ENCODE assay signal across 8 cellular contexts in the genomic region with DNA sequence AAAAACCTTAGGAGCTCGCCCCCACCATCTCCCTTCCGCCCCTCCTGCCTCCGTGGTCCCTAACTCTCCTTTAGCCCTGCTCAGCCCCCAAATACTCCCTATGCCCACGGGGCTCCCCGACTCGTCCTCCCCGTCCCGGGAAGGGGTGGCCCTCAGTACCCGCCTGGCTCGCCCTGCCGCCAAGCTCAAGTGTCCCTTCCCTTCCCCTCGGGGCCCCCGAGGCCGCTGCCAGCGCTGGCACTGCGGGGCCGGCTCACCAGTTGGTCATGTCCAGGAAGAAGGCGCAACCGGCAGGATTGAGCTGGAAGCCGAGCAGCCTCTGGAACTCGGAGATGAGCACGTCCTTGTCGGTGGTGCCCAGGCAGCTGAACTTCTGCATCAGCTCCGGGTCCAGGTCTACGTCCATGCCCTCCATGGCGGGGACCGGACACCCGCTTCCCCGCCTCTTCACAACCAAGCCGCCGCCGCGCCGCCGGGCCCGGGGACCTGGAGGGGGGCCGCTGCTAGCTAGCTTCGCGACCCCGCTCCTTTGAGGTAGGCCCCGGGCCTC.
A peak's percentile ranks its signal among the peaks of the same experiment; 100 is the strongest.
DNase-seq lines count a peak whose midpoint lies in the region; ATAC-seq and TF ChIP-seq lines count a peak whose summit lies in the region.

No MANE protein-coding gene starts in this region.

- peak overlapping the region; percentile 95 for H3K4me2 ChIP-seq in Loucy (ENCODE audit: low read depth, low read length, poor library complexity, severe bottlenecking)

- H3K9ac ChIP-seq in Loucy (ENCODE audit: low read depth, low read length, poor library complexity, severe bottlenecking): peak overlapping the region; percentile 86

- DNase-seq in GM12865 (ENCODE audit: low read depth): no peak
- DNase-seq in brain pericyte (ENCODE audit: low read depth, low spot score): peak; percentile 11
- no peak for DNase-seq in stimulated activated naive CD8-positive, alpha-beta T cell treated with anti-CD3 and anti-CD28 coated beads, Interleukin-15, Interleukin-2, amounts not matched to agents 100 U/mL and 50 U/mL, for 24 hours
- no peak for DNase-seq in epidermal melanocyte (ENCODE audit: insufficient read length, low spot score)
- no peak for DNase-seq in HEK293T (ENCODE audit: extremely low spot score)

- no peaks in the 10 kb centered on the region for H3K36me3 ChIP-seq in Loucy (ENCODE audit: insufficient read depth, low read length)

- CTCF ChIA-PET in HEK293T (lab: Yijun Ruan, JAX): interaction anchor here (0.5 kb wide), 1 partner anchor 120 kb away, joined by 4 read pairs; no protein-coding TSS in a partner anchor

- POLR2A ChIA-PET in HEK293T (lab: Yijun Ruan, JAX): interaction anchor here (0.7 to 2.3 kb wide), 10 partner anchors 12 to 447 kb away, joined by 3 to 18 read pairs (median 3); partner anchors contain the start of genes BLTP3A, SMIM29 and SNRPC

- peak overlapping the region; percentile 79 for H3K4me3 ChIP-seq in GM12865 (ENCODE audit: low read depth, low read length)
- peak overlapping the region; percentile 81 for H3K4me3 ChIP-seq in Loucy (ENCODE audit: low read length, poor library complexity, severe bottlenecking)

- peak overlapping the region; percentile 84 for H2AFZ ChIP-seq in Loucy (ENCODE audit: low read length)

- peak; percentile 25 for ATAC-seq in GM21825 (IDR thresholded peaks at IDR 0.05; ENCODE audit: unreplicated experiment)
- ATAC-seq in stimulated activated naive CD8-positive, alpha-beta T cell treated with anti-CD3 and anti-CD28 coated beads, Interleukin-15, Interleukin-2, amounts not matched to agents 100 U/mL and 50 U/mL, for 24 hours: peak; percentile 56

- peak overlapping the region; percentile 89 for H3K27ac ChIP-seq in layer of hippocampus (ENCODE audit: low read depth, low read length)

- H3K9me2 ChIP-seq in Loucy (replicated peaks; ENCODE audit: low read depth, low read length): no peaks in the 10 kb centered on the region

- H3K4me1 ChIP-seq in Loucy (ENCODE audit: insufficient read depth, low read length, poor library complexity, severe bottlenecking): peaks cover 43% of the 10 kb centered on the region

- H3K27me3 ChIP-seq in Loucy (ENCODE audit: insufficient read depth, low read length, poor library complexity, severe bottlenecking) (no peaks in the 10 kb centered on the region), layer of hippocampus (ENCODE audit: control insufficient read depth, insufficient read depth, low read length) (no peaks in the 10 kb centered on the region)

- H3K79me2 ChIP-seq in Loucy (ENCODE audit: insufficient read depth, low read length): peaks cover 52% of the 10 kb centered on the region

- no peak for TF ChIP-seq CTCF in GM12865 (IDR thresholded peaks at IDR 0.05; ENCODE audit: insufficient read depth, low read depth, low read length, missing control alignments)
- no peak for TF ChIP-seq CTCF in Loucy (conservative IDR thresholded peaks at IDR 0.05; ENCODE audit: low read length)

- H3K9me3 ChIP-seq in Loucy (ENCODE audit: insufficient read depth, low read depth, low read length): no peaks in the 10 kb centered on the region

- H4K20me1 ChIP-seq in Loucy (ENCODE audit: insufficient read depth, low read length, poor library complexity, severe bottlenecking): peaks cover 49% of the 10 kb centered on the region

- H3F3A ChIP-seq in Loucy (ENCODE audit: low read depth): no peaks in the 10 kb centered on the region

TF ChIP-seq in HEK293T, 16 proteins besides CTCF, POLR2A, EP300 and RAD21:
- TF ChIP-seq HDGF (IDR thresholded peaks at IDR 0.05; ENCODE audit: borderline replicate concordance) (no peak), FOXA1 (IDR thresholded peaks at IDR 0.05) (no peak), NFRKB (IDR thresholded peaks at IDR 0.05) (no peak), SP1 (IDR thresholded peaks at IDR 0.05) (no peak)
